Comparison of ENCODE assay signal across 19 cellular contexts in genomic region chr13:97011446-97012131, GRCh38. TPM values are rescaled to one million over a fixed set of nuclear protein-coding genes. Genes with fewer than 3 reads are reported as not detected.
A peak's percentile ranks its signal among the peaks of the same experiment; 100 is the strongest.
DNase-seq lines count a peak whose midpoint lies in the region; ATAC-seq and TF ChIP-seq lines count a peak whose summit lies in the region.
"Had no signal": no experiment of that assay in that cellular context is flagged by ENCODE, and none has a peak within 500 bp of the region (broad histone marks: within the 10 kb centered on the region; RNA-seq: fewer than 3 reads in every experiment).

No MANE protein-coding gene starts in this region.

- H3K4ac ChIP-seq in trophoblast cell (ENCODE audit: low read depth, low read length): no peak overlapping the region

- H3K36me3 Mint-ChIP-seq in activated T-cell treated with anti-CD3 and anti-CD28 coated beads, Interleukin-2, amount 50 U/mL, for 4 hours (ENCODE audit: insufficient read depth): no peaks in the 10 kb centered on the region
- H3K36me3 Mint-ChIP-seq: CD14-positive monocyte; CD8-positive, alpha-beta T cell had no signal

- no peak overlapping the region for H2AFZ ChIP-seq in trophoblast cell (ENCODE audit: insufficient read depth, low read length, poor library complexity)
- H2AFZ ChIP-seq: GM23338 had no signal

- no peaks in the 10 kb centered on the region for H3K4me1 ChIP-seq in body of pancreas
- H3K4me1 ChIP-seq in trophoblast cell (ENCODE audit: control insufficient read depth in 1 of 2, insufficient read depth in 2 of 2, low read length in 2 of 2): peaks cover 0 to 2% of the 10 kb centered on the region in 2 experiments
- H3K4me1 ChIP-seq: Caco-2 had no signal

- no peak overlapping the region for H3K18ac ChIP-seq in trophoblast cell (ENCODE audit: low read length)

- H2AK5ac ChIP-seq in trophoblast cell (ENCODE audit: low read length): no peak overlapping the region

- DNase-seq in NCI-H748 (lab: John Stamatoyannopoulos, UW; ENCODE audit: unreplicated experiment): peak; percentile 26
- no peak for DNase-seq in NCI-H748 treated with DMSO at 0.1 percent for 48 hours (lab: John Stamatoyannopoulos, UW)
- peak; percentile 15 to 89 (median 64) for DNase-seq in NCI-H1417 (lab: John Stamatoyannopoulos, UW)
- peak in 2 of 4 donors; percentile 28 to 53 for DNase-seq in body of pancreas
- peak; percentile 75 to 78 for DNase-seq in trophoblast cell
- no peak for DNase-seq in SKM-1 treated with dmso at 0.1 percent for 144 hours (lab: John Stamatoyannopoulos, UW; ENCODE audit: unreplicated experiment)
- no peak for DNase-seq in activated T-cell treated with anti-CD3 and anti-CD28 coated beads, Interleukin-2, amount 50 U/mL, for 4 hours
- DNase-seq: Caco-2; CD8-positive, alpha-beta T cell; DND-41; GDM1; H9; IMR-90 had no signal

- H3K23ac ChIP-seq in trophoblast cell (ENCODE audit: low read length): no peak overlapping the region

- H2BK12ac ChIP-seq in trophoblast cell (ENCODE audit: low read length): peak overlapping the region; percentile 7

- peaks cover 14% of the 10 kb centered on the region for H3K4me1 Mint-ChIP-seq in activated T-cell treated with anti-CD3 and anti-CD28 coated beads, Interleukin-2, amount 50 U/mL, for 4 hours (ENCODE audit: low read depth)
- H3K4me1 Mint-ChIP-seq: GM23338, H9 had no signal

- no peak overlapping the region for H2BK5ac ChIP-seq in trophoblast cell (ENCODE audit: low read depth, low read length, poor library complexity)

- no peaks in the 10 kb centered on the region for H3K79me2 ChIP-seq in trophoblast cell (ENCODE audit: control insufficient read depth, insufficient read depth, low read length, poor library complexity)

- ATAC-seq in body of pancreas (peak; percentile 59), HG02981 (IDR thresholded peaks at IDR 0.05; ENCODE audit: unreplicated experiment) (no peak)
- no peak for ATAC-seq in activated T-cell treated with anti-CD3 and anti-CD28 coated beads, Interleukin-2, amount 50 U/mL, for 4 hours
- ATAC-seq: CD8-positive, alpha-beta T cell; GM23338 had no signal

- H3K9me3 ChIP-seq in body of pancreas: no peaks in the 10 kb centered on the region
- H3K9me3 ChIP-seq in trophoblast cell (ENCODE audit: insufficient read depth, low read depth, low read length): no peaks in the 10 kb centered on the region
- H3K9me3 ChIP-seq: Caco-2 had no signal

- peak overlapping the region; percentile 37 for H2BK120ac ChIP-seq in trophoblast cell (ENCODE audit: insufficient read depth, low read length, poor library complexity)

- H3K27ac ChIP-seq in body of pancreas (no peak overlapping the region), trophoblast cell (ENCODE audit: low read depth, low read length) (no peak overlapping the region)

- intact Hi-C loops in body of pancreas (cut with DNase I): no loop called here

- H3K9ac ChIP-seq in trophoblast cell (ENCODE audit: low read length): no peak overlapping the region

- peak overlapping the region; percentile 20 for H4K91ac ChIP-seq in trophoblast cell (ENCODE audit: low read depth, low read length)

- H3K4me3 ChIP-seq in body of pancreas (no peak overlapping the region), trophoblast cell (ENCODE audit: low read depth, low read length) (no peak overlapping the region)
- H3K4me3 ChIP-seq: GM23338 had no signal

- H3K4me2 ChIP-seq in trophoblast cell (ENCODE audit: low read length): no peak overlapping the region
- H3K4me2 ChIP-seq: GM23338 had no signal

- H3K36me3 ChIP-seq in body of pancreas (replicated peaks in 1 of 2; ENCODE audit: insufficient read depth in 1 of 2, low read depth in 2 of 2) (no peaks in the 10 kb centered on the region), trophoblast cell (ENCODE audit: control insufficient read depth in 1 of 2, insufficient read depth in 2 of 2, low read length in 2 of 2) (no peaks in the 10 kb centered on the region)

- peaks cover 13% of the 10 kb centered on the region for H3K79me1 ChIP-seq in trophoblast cell (ENCODE audit: low read length)

- H4K8ac ChIP-seq in trophoblast cell (ENCODE audit: low read depth, low read length): no peak overlapping the region

- no peak overlapping the region for H3K4me3 Mint-ChIP-seq in activated T-cell treated with anti-CD3 and anti-CD28 coated beads, Interleukin-2, amount 50 U/mL, for 4 hours
- H3K4me3 Mint-ChIP-seq: CD14-positive monocyte; CD8-positive, alpha-beta T cell; GM23338; H9 had no signal

- H3K9me3 Mint-ChIP-seq in activated T-cell treated with anti-CD3 and anti-CD28 coated beads, Interleukin-2, amount 50 U/mL, for 4 hours: peaks cover 4% of the 10 kb centered on the region
- H3K9me3 Mint-ChIP-seq: CD8-positive, alpha-beta T cell; GM23338; H9 had no signal

- WGBS in body of pancreas, 2 donors: 67 to 68% methylated on average over 5 of the region's 5 CpGs
- WGBS in trophoblast cell (ENCODE audit: extremely low coverage, insufficient coverage, insufficient read length): no CpG with 5 or more reads among the region's 5 CpGs

- no peak for TF ChIP-seq CTCF in body of pancreas (IDR thresholded peaks at IDR 0.05)

- peak overlapping the region; percentile 15 for H3K14ac ChIP-seq in trophoblast cell (ENCODE audit: low read length)

- peaks cover 29% of the 10 kb centered on the region for H3K27me3 Mint-ChIP-seq in activated T-cell treated with anti-CD3 and anti-CD28 coated beads, Interleukin-2, amount 50 U/mL, for 4 hours (ENCODE audit: low read depth)

- no peak for TF ChIP-seq POLR2A in body of pancreas (IDR thresholded peaks at IDR 0.05)

- H4K12ac ChIP-seq in trophoblast cell (ENCODE audit: low read depth, low read length): no peak overlapping the region

- no peaks in the 10 kb centered on the region for H3K27me3 ChIP-seq in body of pancreas
- H3K27me3 ChIP-seq in trophoblast cell (ENCODE audit: insufficient read depth, low read length): no peaks in the 10 kb centered on the region

RNA-seq across cellular contexts. Expression of gene OXGR1, which starts 17.3 kb away (rescaled TPM):
- total RNA-seq in body of pancreas: under 1 TPM in 1 of 2 donors, not detected in 1; 0.52 TPM
- 18.2 and 18.3 TPM in 2 replicates for polyA plus RNA-seq in trophoblast cell (2013)
- total RNA-seq in activated T-cell treated with anti-CD3 and anti-CD28 coated beads, Interleukin-2, amount 50 U/mL, for 4 hours: not detected
- total RNA-seq: A172; Caco-2; CD8-positive, alpha-beta T cell; H9; HT-29; IMR-90 had no signal
- polyA plus RNA-seq: BJ, IMR-90 had no signal

Comparison
In these comparisons a context has a peak if more than half of its experiments do, and no peak if none do; other contexts are left out.
1. DNase-seq: peak in NCI-H748 (single experiment), NCI-H1417 (3 of 3) and trophoblast cell (2 of 2); none in NCI-H748 treated with DMSO at 0.1 percent for 48 hours (single experiment), SKM-1 treated with dmso at 0.1 percent for 144 hours (single experiment) and activated T-cell treated with anti-CD3 and anti-CD28 coated beads, Interleukin-2, amount 50 U/mL, for 4 hours (single experiment).